ENCODE assay signal across 22 cellular contexts in genomic region chr1:193533883-193534282, GRCh38.
"Had no signal": no experiment of that assay in that cellular context is flagged by ENCODE, and none has a peak within 500 bp of the region (broad histone marks: within the 10 kb centered on the region; RNA-seq: fewer than 3 reads in every experiment).

No MANE protein-coding gene starts in this region.

- H3K27me3 ChIP-seq: right lobe of liver had no signal

- H3K27ac Mint-ChIP-seq: activated CD8-positive, alpha-beta T cell treated with anti-CD3 and anti-CD28 coated beads for 36 hours; activated naive CD8-positive, alpha-beta T cell; brain; dendritic cell treated with granulocyte-macrophage colony-stimulating factor and Interleukin-4, amounts not matched to agents 40 ng/mL and 50 ng/mL, for 4 days; effector memory CD8-positive, alpha-beta T cell; WTC11 had no signal

- H3K4me3 ChIP-seq: psoas muscle, right lobe of liver, smooth muscle cell had no signal

- H3K36me3 ChIP-seq: right lobe of liver had no signal

- H3K4me1 ChIP-seq: psoas muscle, right lobe of liver had no signal

- ATAC-seq: activated CD8-positive, alpha-beta T cell treated with anti-CD3 and anti-CD28 coated beads for 36 hours; effector memory CD8-positive, alpha-beta T cell; psoas muscle; WTC11 had no signal

- H3K36me3 Mint-ChIP-seq: brain, WTC11 had no signal

- H3K4me2 ChIP-seq: smooth muscle cell had no signal

- H3K27ac ChIP-seq: psoas muscle, right lobe of liver had no signal

- DNase-seq: activated CD4-positive, alpha-beta T cell treated with anti-CD3 and anti-CD28 coated beads for 4 hours; activated CD8-positive, alpha-beta memory T cell treated with anti-CD3 and anti-CD28 coated beads, Interleukin-2, amount 50 U/mL, for 4 hours; activated CD8-positive, alpha-beta T cell treated with anti-CD3 and anti-CD28 coated beads for 36 hours; activated gamma-delta T cell; activated T-cell treated with anti-CD3 and anti-CD28 coated beads, Interleukin-2, amount 50 U/mL, for 48 hours; amniotic stem cell; cerebellar nuclear complex; effector memory CD8-positive, alpha-beta T cell; head of caudate nucleus; mesendoderm; psoas muscle; right lobe of liver; stimulated activated CD4-positive, alpha-beta T cell treated with anti-CD3 and anti-CD28 coated beads, Interleukin-4, amount 100 ng/mL, for 4 hours; stimulated activated CD8-positive, alpha-beta memory T cell treated with anti-CD3 and anti-CD28 coated beads, Interleukin-4, amount 100 ng/mL, for 48 hours; stimulated activated naive CD4-positive, alpha-beta T cell treated with Interleukin-2 at 50 U/mL for 16 hours; substantia nigra; trophoblast cell had no signal

- H3K9me3 ChIP-seq: psoas muscle, right lobe of liver had no signal

- H3K9me3 Mint-ChIP-seq: dendritic cell treated with granulocyte-macrophage colony-stimulating factor and Interleukin-4, amounts not matched to agents 40 ng/mL and 50 ng/mL, for 4 days had no signal
